ENCODE assay signal across 1 cellular context in the genomic region with DNA sequence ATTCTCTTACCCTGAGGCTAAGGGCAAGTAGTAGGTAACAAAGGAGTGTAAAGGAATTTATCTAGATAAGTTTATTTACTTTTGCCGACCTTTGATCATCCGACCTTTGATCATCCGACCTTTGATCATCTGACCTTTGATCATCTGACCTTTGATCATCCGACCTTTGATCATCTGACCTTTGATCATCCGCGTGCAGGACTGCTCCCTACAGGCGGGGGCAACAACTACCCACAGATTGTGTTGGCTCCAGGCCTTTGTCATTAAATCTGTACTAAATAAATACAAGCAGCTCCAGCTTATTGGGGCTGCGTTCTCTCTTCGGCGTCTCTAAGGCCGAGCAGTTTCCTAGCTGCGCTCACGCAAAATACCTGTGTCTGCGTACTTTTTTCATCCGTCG.
TF ChIP-seq lines count a peak whose summit lies in the region.

No MANE protein-coding gene starts in this region.

TF ChIP-seq in HepG2, 621 proteins besides CTCF, POLR2A, EP300 and RAD21 (continued from another document and continues in another):
- no peak for TF ChIP-seq ZBTB20 (CRISPR knock-in tag; IDR thresholded peaks at IDR 0.05; ENCODE audit: borderline replicate concordance, low read depth)
- TF ChIP-seq, protein P1, sequence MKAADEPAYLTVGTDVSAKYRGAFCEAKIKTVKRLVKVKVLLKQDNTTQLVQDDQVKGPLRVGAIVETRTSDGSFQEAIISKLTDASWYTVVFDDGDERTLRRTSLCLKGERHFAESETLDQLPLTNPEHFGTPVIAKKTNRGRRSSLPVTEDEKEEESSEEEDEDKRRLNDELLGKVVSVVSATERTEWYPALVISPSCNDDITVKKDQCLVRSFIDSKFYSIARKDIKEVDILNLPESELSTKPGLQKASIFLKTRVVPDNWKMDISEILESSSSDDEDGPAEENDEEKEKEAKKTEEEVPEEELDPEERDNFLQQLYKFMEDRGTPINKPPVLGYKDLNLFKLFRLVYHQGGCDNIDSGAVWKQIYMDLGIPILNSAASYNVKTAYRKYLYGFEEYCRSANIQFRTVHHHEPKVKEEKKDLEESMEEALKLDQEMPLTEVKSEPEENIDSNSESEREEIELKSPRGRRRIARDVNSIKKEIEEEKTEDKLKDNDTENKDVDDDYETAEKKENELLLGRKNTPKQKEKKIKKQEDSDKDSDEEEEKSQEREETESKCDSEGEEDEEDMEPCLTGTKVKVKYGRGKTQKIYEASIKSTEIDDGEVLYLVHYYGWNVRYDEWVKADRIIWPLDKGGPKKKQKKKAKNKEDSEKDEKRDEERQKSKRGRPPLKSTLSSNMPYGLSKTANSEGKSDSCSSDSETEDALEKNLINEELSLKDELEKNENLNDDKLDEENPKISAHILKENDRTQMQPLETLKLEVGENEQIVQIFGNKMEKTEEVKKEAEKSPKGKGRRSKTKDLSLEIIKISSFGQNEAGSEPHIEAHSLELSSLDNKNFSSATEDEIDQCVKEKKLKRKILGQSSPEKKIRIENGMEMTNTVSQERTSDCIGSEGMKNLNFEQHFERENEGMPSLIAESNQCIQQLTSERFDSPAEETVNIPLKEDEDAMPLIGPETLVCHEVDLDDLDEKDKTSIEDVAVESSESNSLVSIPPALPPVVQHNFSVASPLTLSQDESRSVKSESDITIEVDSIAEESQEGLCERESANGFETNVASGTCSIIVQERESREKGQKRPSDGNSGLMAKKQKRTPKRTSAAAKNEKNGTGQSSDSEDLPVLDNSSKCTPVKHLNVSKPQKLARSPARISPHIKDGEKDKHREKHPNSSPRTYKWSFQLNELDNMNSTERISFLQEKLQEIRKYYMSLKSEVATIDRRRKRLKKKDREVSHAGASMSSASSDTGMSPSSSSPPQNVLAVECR (CRISPR knock-in tag; IDR thresholded peaks at IDR 0.05; ENCODE audit: borderline replicate concordance) = no peak
- no peak for TF ChIP-seq HOXA3 (CRISPR knock-in tag; IDR thresholded peaks at IDR 0.05)
- TF ChIP-seq, protein P2, sequence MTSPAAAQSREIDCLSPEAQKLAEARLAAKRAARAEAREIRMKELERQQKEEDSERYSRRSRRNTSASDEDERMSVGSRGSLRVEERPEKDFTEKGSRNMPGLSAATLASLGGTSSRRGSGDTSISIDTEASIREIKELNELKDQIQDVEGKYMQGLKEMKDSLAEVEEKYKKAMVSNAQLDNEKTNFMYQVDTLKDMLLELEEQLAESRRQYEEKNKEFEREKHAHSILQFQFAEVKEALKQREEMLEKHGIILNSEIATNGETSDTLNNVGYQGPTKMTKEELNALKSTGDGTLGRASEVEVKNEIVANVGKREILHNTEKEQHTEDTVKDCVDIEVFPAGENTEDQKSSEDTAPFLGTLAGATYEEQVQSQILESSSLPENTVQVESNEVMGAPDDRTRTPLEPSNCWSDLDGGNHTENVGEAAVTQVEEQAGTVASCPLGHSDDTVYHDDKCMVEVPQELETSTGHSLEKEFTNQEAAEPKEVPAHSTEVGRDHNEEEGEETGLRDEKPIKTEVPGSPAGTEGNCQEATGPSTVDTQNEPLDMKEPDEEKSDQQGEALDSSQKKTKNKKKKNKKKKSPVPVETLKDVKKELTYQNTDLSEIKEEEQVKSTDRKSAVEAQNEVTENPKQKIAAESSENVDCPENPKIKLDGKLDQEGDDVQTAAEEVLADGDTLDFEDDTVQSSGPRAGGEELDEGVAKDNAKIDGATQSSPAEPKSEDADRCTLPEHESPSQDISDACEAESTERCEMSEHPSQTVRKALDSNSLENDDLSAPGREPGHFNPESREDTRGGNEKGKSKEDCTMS (CRISPR knock-in tag; conservative IDR thresholded peaks at IDR 0.05) = no peak
- no peak for TF ChIP-seq ZNF326 (CRISPR knock-in tag; IDR thresholded peaks at IDR 0.05; ENCODE audit: borderline replicate concordance)
- TF ChIP-seq ZNF253 (CRISPR knock-in tag; IDR thresholded peaks at IDR 0.05; ENCODE audit: borderline replicate concordance) = 0 out of 2 replicates have a peak, but pooled peaks have one; percentile 60
- no peak for TF ChIP-seq GTF2F1 (IDR thresholded peaks at IDR 0.05; ENCODE audit: low read length)
- no peak for TF ChIP-seq SRF (IDR thresholded peaks at IDR 0.05; ENCODE audit: low read depth, low read length)
- no peak for TF ChIP-seq ATAD3A (CRISPR knock-in tag; IDR thresholded peaks at IDR 0.05)
- no peak for TF ChIP-seq ZNF761 (CRISPR knock-in tag; conservative IDR thresholded peaks at IDR 0.05)
- TF ChIP-seq, protein P3, sequence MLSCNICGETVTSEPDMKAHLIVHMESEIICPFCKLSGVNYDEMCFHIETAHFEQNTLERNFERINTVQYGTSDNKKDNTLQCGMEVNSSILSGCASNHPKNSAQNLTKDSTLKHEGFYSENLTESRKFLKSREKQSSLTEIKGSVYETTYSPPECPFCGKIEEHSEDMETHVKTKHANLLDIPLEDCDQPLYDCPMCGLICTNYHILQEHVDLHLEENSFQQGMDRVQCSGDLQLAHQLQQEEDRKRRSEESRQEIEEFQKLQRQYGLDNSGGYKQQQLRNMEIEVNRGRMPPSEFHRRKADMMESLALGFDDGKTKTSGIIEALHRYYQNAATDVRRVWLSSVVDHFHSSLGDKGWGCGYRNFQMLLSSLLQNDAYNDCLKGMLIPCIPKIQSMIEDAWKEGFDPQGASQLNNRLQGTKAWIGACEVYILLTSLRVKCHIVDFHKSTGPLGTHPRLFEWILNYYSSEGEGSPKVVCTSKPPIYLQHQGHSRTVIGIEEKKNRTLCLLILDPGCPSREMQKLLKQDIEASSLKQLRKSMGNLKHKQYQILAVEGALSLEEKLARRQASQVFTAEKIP (CRISPR knock-in tag; IDR thresholded peaks at IDR 0.05; ENCODE audit: borderline replicate concordance) = no peak
- peak; percentile 73; the same call in 1 of the 2 replicates for TF ChIP-seq NR2F2 (IDR thresholded peaks at IDR 0.05; ENCODE audit: borderline replicate concordance, low read depth)
- TF ChIP-seq ZKSCAN8 (CRISPR knock-in tag; IDR thresholded peaks at IDR 0.05; ENCODE audit: borderline replicate concordance) = no peak
- TF ChIP-seq, protein P4, sequence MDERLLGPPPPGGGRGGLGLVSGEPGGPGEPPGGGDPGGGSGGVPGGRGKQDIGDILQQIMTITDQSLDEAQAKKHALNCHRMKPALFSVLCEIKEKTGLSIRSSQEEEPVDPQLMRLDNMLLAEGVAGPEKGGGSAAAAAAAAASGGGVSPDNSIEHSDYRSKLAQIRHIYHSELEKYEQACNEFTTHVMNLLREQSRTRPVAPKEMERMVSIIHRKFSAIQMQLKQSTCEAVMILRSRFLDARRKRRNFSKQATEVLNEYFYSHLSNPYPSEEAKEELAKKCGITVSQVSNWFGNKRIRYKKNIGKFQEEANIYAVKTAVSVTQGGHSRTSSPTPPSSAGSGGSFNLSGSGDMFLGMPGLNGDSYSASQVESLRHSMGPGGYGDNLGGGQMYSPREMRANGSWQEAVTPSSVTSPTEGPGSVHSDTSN (CRISPR knock-in tag; IDR thresholded peaks at IDR 0.05) = no peak
- no peak for TF ChIP-seq MATR3 (CRISPR knock-in tag; IDR thresholded peaks at IDR 0.05)
- TF ChIP-seq ZNF251 (CRISPR knock-in tag; IDR thresholded peaks at IDR 0.05) = no peak
- no peak for TF ChIP-seq SMAD9 (CRISPR knock-in tag; IDR thresholded peaks at IDR 0.05)
- no peak for TF ChIP-seq NAIF1 (CRISPR knock-in tag; IDR thresholded peaks at IDR 0.05; ENCODE audit: borderline replicate concordance)
- no peak for TF ChIP-seq ZNF260 (CRISPR knock-in tag; IDR thresholded peaks at IDR 0.05; ENCODE audit: borderline replicate concordance, low read depth)
- TF ChIP-seq, protein P5, sequence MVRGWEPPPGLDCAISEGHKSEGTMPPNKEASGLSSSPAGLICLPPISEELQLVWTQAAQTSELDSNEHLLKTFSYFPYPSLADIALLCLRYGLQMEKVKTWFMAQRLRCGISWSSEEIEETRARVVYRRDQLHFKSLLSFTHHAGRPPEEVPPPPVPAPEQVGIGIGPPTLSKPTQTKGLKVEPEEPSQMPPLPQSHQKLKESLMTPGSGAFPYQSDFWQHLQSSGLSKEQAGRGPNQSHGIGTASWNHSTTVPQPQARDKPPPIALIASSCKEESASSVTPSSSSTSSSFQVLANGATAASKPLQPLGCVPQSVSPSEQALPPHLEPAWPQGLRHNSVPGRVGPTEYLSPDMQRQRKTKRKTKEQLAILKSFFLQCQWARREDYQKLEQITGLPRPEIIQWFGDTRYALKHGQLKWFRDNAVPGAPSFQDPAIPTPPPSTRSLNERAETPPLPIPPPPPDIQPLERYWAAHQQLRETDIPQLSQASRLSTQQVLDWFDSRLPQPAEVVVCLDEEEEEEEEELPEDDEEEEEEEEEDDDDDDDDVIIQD (CRISPR knock-in tag; IDR thresholded peaks at IDR 0.05; ENCODE audit: low read depth) = 0 out of 2 replicates have a peak, but pooled peaks have one; percentile 45
- TF ChIP-seq, protein P6, sequence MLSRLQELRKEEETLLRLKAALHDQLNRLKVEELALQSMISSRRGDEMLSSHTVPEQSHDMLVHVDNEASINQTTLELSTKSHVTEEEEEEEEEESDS (CRISPR knock-in tag; IDR thresholded peaks at IDR 0.05; ENCODE audit: borderline replicate concordance) = no peak
- TF ChIP-seq ZMYM4 (CRISPR knock-in tag; IDR thresholded peaks at IDR 0.05) = peak; percentile 61; the same call in 1 of the 2 replicates
- TF ChIP-seq ZNF3 (CRISPR knock-in tag; IDR thresholded peaks at IDR 0.05) = no peak
- TF ChIP-seq, protein P7, sequence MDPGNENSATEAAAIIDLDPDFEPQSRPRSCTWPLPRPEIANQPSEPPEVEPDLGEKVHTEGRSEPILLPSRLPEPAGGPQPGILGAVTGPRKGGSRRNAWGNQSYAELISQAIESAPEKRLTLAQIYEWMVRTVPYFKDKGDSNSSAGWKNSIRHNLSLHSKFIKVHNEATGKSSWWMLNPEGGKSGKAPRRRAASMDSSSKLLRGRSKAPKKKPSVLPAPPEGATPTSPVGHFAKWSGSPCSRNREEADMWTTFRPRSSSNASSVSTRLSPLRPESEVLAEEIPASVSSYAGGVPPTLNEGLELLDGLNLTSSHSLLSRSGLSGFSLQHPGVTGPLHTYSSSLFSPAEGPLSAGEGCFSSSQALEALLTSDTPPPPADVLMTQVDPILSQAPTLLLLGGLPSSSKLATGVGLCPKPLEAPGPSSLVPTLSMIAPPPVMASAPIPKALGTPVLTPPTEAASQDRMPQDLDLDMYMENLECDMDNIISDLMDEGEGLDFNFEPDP (CRISPR knock-in tag; conservative IDR thresholded peaks at IDR 0.05) = no peak
- no peak for TF ChIP-seq NFATC3 (CRISPR knock-in tag; IDR thresholded peaks at IDR 0.05)
- no peak for TF ChIP-seq PTBP1 (IDR thresholded peaks at IDR 0.05; ENCODE audit: low read depth, low read length, poor library complexity, severe bottlenecking)
- no peak for TF ChIP-seq POLR2AphosphoS2 (IDR thresholded peaks at IDR 0.05; ENCODE audit: low read depth, low read length)
- TF ChIP-seq ZNF737 (CRISPR knock-in tag; IDR thresholded peaks at IDR 0.05; ENCODE audit: borderline replicate concordance) = no peak
- TF ChIP-seq, protein P8, sequence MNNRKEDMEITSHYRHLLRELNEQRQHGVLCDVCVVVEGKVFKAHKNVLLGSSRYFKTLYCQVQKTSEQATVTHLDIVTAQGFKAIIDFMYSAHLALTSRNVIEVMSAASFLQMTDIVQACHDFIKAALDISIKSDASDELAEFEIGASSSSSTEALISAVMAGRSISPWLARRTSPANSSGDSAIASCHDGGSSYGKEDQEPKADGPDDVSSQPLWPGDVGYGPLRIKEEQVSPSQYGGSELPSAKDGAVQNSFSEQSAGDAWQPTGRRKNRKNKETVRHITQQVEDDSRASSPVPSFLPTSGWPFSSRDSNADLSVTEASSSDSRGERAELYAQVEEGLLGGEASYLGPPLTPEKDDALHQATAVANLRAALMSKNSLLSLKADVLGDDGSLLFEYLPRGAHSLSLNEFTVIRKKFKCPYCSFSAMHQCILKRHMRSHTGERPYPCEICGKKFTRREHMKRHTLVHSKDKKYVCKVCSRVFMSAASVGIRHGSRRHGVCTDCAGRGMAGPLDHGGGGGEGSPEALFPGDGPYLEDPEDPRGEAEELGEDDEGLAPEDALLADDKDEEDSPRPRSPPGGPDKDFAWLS (CRISPR knock-in tag; IDR thresholded peaks at IDR 0.05; ENCODE audit: borderline replicate concordance) = no peak
- TF ChIP-seq, protein P9, sequence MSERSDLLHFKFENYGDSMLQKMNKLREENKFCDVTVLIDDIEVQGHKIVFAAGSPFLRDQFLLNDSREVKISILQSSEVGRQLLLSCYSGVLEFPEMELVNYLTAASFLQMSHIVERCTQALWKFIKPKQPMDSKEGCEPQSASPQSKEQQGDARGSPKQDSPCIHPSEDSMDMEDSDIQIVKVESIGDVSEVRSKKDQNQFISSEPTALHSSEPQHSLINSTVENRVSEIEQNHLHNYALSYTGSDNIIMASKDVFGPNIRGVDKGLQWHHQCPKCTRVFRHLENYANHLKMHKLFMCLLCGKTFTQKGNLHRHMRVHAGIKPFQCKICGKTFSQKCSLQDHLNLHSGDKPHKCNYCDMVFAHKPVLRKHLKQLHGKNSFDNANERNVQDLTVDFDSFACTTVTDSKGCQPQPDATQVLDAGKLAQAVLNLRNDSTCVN (CRISPR knock-in tag; IDR thresholded peaks at IDR 0.05; ENCODE audit: borderline replicate concordance) = no peak
- TF ChIP-seq, protein P10, sequence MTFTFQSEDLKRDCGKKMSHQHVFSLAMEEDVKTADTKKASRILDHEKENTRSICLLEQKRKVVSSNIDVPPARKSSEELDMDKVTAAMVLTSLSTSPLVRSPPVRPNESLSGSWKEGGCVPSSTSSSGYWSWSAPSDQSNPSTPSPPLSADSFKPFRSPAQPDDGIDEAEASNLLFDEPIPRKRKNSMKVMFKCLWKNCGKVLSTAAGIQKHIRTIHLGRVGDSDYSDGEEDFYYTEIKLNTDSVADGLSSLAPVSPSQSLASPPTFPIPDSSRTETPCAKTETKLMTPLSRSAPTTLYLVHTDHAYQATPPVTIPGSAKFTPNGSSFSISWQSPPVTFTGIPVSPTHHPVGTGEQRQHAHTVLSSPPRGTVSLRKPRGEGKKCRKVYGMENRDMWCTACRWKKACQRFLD (CRISPR knock-in tag; IDR thresholded peaks at IDR 0.05; ENCODE audit: borderline replicate concordance) = no peak
- TF ChIP-seq SP5 (CRISPR knock-in tag; IDR thresholded peaks at IDR 0.05; ENCODE audit: borderline replicate concordance, low read depth) = no peak
- TF ChIP-seq, protein P11, sequence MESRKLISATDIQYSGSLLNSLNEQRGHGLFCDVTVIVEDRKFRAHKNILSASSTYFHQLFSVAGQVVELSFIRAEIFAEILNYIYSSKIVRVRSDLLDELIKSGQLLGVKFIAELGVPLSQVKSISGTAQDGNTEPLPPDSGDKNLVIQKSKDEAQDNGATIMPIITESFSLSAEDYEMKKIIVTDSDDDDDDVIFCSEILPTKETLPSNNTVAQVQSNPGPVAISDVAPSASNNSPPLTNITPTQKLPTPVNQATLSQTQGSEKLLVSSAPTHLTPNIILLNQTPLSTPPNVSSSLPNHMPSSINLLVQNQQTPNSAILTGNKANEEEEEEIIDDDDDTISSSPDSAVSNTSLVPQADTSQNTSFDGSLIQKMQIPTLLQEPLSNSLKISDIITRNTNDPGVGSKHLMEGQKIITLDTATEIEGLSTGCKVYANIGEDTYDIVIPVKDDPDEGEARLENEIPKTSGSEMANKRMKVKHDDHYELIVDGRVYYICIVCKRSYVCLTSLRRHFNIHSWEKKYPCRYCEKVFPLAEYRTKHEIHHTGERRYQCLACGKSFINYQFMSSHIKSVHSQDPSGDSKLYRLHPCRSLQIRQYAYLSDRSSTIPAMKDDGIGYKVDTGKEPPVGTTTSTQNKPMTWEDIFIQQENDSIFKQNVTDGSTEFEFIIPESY (CRISPR knock-in tag; IDR thresholded peaks at IDR 0.05) = peak; percentile 88
- TF ChIP-seq TBL1XR1 (IDR thresholded peaks at IDR 0.05; ENCODE audit: borderline replicate concordance, low read length, partially characterized antibody) = no peak
- no peak for TF ChIP-seq GATAD1 (CRISPR knock-in tag; IDR thresholded peaks at IDR 0.05)
- TF ChIP-seq HDAC6 (IDR thresholded peaks at IDR 0.05; ENCODE audit: low read depth, low read length) = no peak
- TF ChIP-seq KDM1A (CRISPR knock-in tag; IDR thresholded peaks at IDR 0.05) = 0 out of 2 replicates have a peak, but pooled peaks have one; percentile 19
- TF ChIP-seq ZNF768 (CRISPR knock-in tag; IDR thresholded peaks at IDR 0.05) = no peak
- TF ChIP-seq NFKB2 (CRISPR knock-in tag; IDR thresholded peaks at IDR 0.05; ENCODE audit: borderline replicate concordance) = no peak
